In the genomic region with DNA sequence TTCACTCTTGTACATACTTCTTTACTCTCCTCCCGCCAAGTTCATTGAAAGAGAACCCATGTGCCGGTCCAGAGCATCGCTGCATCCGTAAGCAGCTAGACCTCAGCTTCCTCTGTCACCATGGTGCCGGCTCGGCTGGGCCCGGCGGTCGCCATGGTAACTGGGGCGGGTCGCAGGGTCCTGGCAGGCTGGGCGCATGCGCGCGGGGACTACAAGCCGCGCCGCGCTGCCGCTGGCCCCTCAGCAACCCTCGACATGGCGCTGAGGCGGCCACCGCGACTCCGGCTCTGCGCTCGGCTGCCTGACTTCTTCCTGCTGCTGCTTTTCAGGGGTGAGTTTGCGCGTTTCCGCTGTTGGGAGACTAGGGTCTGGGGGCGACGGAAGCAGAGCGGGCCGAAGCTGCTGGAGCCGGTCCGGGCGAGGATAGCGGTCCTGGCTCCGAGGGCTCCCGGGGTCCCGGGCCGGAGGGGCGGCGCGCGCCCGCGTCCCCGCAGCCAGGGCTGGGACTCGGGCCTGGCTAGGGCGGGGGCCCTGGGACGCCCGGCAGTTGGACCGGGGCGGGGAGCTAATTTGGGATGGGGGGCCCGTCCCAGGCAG, we compare ENCODE assay signal across 8 cellular contexts. TPM values are rescaled to one million over a fixed set of nuclear protein-coding genes. Genes with fewer than 3 reads are reported as not detected.
A peak's percentile ranks its signal among the peaks of the same experiment; 100 is the strongest.
DNase-seq lines count a peak whose midpoint lies in the region; ATAC-seq, FAIRE-seq and TF ChIP-seq lines count a peak whose summit lies in the region.

A gene (plus strand): TSS at position 244 of the 597 bp plus-strand sequence. CDS start 12 bp downstream, at position 256.

- dilution Hi-C loops in keratinocyte (cut with MboI; ENCODE audit: extremely low pct_ligation_motif_present, low sequenced_read_pairs), result no loop called here

- no peaks in the 10 kb centered on the region for H3K9me3 Mint-ChIP-seq in chondrocyte (ENCODE audit: low read depth)

- H3K27ac Mint-ChIP-seq in chondrocyte (ENCODE audit: unreplicated experiment), result peak within 1 kb of the TSS; percentile 98

- peak within 1 kb of the TSS; percentile 99 for H3K4me3 Mint-ChIP-seq in chondrocyte (ENCODE audit: unreplicated experiment)

- peak within 1 kb of the TSS; percentile 89 for H2AFZ ChIP-seq in keratinocyte (ENCODE audit: control insufficient read depth, low read length)

- H3K4me2 ChIP-seq in keratinocyte (ENCODE audit: control insufficient read depth, extremely low read depth, insufficient read depth, low read depth, low read length), result peak within 1 kb of the TSS; percentile 54

- no peaks in the 10 kb centered on the region for H4K20me1 ChIP-seq in keratinocyte (ENCODE audit: control insufficient read depth, extremely low read depth, insufficient read depth, low read length)

- DNase-seq in NCI-H2107 treated with DMSO at 0.1 percent for 48 hours (lab: John Stamatoyannopoulos, UW; ENCODE audit: unreplicated experiment), result peak; percentile 81
- DNase-seq in activated CD4-positive, alpha-beta T cell treated with anti-CD3 and anti-CD28 coated beads for 4 hours, result peak; percentile 96
- peak; percentile 100 for DNase-seq in chondrocyte (ENCODE audit: low spot score)
- DNase-seq in keratinocyte (ENCODE audit: low read depth, low spot score), result peak; percentile 38
- DNase-seq in stimulated activated CD4-positive, alpha-beta T cell treated with anti-CD3 and anti-CD28 coated beads, Interleukin-12 subunit alpha, Interleukin-12 subunit beta, amount 100 ng/mL, for 24 hours (ENCODE audit: low read depth in 2 of 2), result peak; percentile 92 to 95

- no peaks in the 10 kb centered on the region for H3K9me1 ChIP-seq in keratinocyte (ENCODE audit: control insufficient read depth, extremely low read depth, insufficient read depth, low read length)

- H3K36me3 ChIP-seq in keratinocyte (ENCODE audit: control insufficient read depth in 2 of 2, extremely low read depth in 1 of 2, insufficient read depth in 2 of 2, low read length in 2 of 2), result no peaks in the 10 kb centered on the region

- H3K27me3 ChIP-seq in keratinocyte (ENCODE audit: control insufficient read depth, extremely low read depth, insufficient read depth, low read length), result peaks cover 3% of the 10 kb centered on the region

- peak within 1 kb of the TSS; percentile 47 to 75 (median 66) for H3K4me3 ChIP-seq in keratinocyte (ENCODE audit: control insufficient read depth in 2 of 3, extremely low read depth in 1 of 3, insufficient read depth in 2 of 3, low read depth in 1 of 3, low read length in 3 of 3)

- peak within 1 kb of the TSS; percentile 29 for H3K9ac ChIP-seq in keratinocyte (ENCODE audit: control insufficient read depth, extremely low read depth, insufficient read depth, low read length)

- peaks cover 16% of the 10 kb centered on the region for H3K27me3 Mint-ChIP-seq in chondrocyte (ENCODE audit: low read depth)

- H3K9me3 ChIP-seq in keratinocyte (ENCODE audit: control insufficient read depth, low read depth, low read length), result no peaks in the 10 kb centered on the region

- TF ChIP-seq CTCF in chondrocyte (IDR thresholded peaks at IDR 0.05) (no peak), keratinocyte (optimal IDR thresholded peaks at IDR 0.05 in 1 of 3, IDR thresholded peaks at IDR 0.05 in 1 of 3, conservative IDR thresholded peaks at IDR 0.05 in 1 of 3; ENCODE audit: extremely low read depth in 1 of 3, insufficient read depth in 2 of 3, low read length in 3 of 3) (no peak)

- no peaks in the 10 kb centered on the region for H3K79me2 ChIP-seq in keratinocyte (ENCODE audit: control insufficient read depth, insufficient read depth, low read length)

- no peaks in the 10 kb centered on the region for H3K36me3 Mint-ChIP-seq in chondrocyte (ENCODE audit: low read depth)

- no peak for FAIRE-seq in keratinocyte (lab: Jason Lieb, UNC)

- H3K4me1 ChIP-seq in keratinocyte (ENCODE audit: control insufficient read depth, extremely low read depth, insufficient read depth, low read length), result no peaks in the 10 kb centered on the region

- no peak within 1 kb of the TSS for H3K27ac ChIP-seq in keratinocyte (ENCODE audit: control insufficient read depth, insufficient read depth, low read length)

- peaks cover 47% of the 10 kb centered on the region for H3K4me1 Mint-ChIP-seq in chondrocyte (ENCODE audit: low read depth)

- peak; percentile 53 for ATAC-seq in GM18499 (IDR thresholded peaks at IDR 0.05; ENCODE audit: insufficient read depth, unreplicated experiment)
- peak; percentile 84 for ATAC-seq in HG02973 (IDR thresholded peaks at IDR 0.05; ENCODE audit: unreplicated experiment)
- ATAC-seq in HG02763 (IDR thresholded peaks at IDR 0.05; ENCODE audit: unreplicated experiment), result no peak

RNA-seq across cellular contexts. Expression of the gene that starts here (rescaled TPM):
- 94.2 to 185 TPM (median 105 TPM) in 3 replicates for total RNA-seq in chondrocyte
- polyA plus RNA-seq in keratinocyte, result 5.5 to 17.0 TPM (median 11.4 TPM) in 3 replicates
- polyA plus RNA-seq in keratinocyte (2011; ENCODE audit: low read depth), result 5.6 TPM
- 9.6 and 11.3 TPM in 2 replicates for polyA plus RNA-seq in keratinocyte (2011; cell fraction: cytosol; rRNA removed)
- 25.5 and 27.8 TPM in 2 replicates for polyA plus RNA-seq in keratinocyte (2011; cell fraction: nucleus; rRNA removed)
- polyA plus RNA-seq in keratinocyte (2012; ENCODE audit: low replicate concordance), result 2.6 and 13.3 TPM in 2 replicates
- polyA minus RNA-seq in keratinocyte, result 5.7 to 14.7 TPM (median 11.8 TPM) in 3 replicates
- 8.8 TPM for polyA minus RNA-seq in keratinocyte (2011; cell fraction: cytosol; rRNA and poly(A)+ RNA removed)
- polyA minus RNA-seq in keratinocyte (2011; cell fraction: nucleus; rRNA and poly(A)+ RNA removed), result 9.9 and 19.9 TPM in 2 replicates

Comparison
In these comparisons a context has a peak if more than half of its experiments do, and no peak if none do; other contexts are left out.
1. DNase-seq: peak in every context shown above with its lines; median percentile 100 in chondrocyte; 96 in activated CD4-positive, alpha-beta T cell treated with anti-CD3 and anti-CD28 coated beads for 4 hours; 94 in stimulated activated CD4-positive, alpha-beta T cell treated with anti-CD3 and anti-CD28 coated beads, Interleukin-12 subunit alpha, Interleukin-12 subunit beta, amount 100 ng/mL, for 24 hours; 81 in NCI-H2107 treated with DMSO at 0.1 percent for 48 hours; 38 in keratinocyte.